In the genomic region with DNA sequence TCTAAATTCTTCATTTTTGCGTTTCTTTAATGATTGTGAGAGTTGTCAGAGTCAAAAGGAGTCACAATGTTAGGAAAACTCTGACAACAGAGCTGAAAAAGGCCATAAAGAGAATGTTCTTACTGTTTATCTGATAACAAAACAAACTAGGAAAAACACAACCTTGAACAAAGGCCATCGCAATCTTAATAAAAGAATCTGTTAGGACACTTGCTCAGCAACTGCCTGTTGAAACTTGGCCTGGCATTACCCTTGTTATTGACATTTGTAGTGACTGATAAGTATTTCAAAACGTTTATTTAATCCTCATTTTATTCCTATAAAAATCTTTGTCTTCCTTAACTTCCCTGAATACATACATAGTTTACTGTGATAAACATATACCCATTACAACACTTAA, we compare ENCODE assay signal across 1 cellular context.
TF ChIP-seq lines count a peak whose summit lies in the region.

No MANE protein-coding gene starts in this region.

TF ChIP-seq in HepG2, 621 proteins besides CTCF, POLR2A, EP300 and RAD21 (continued from another document and continues in another):
- TF ChIP-seq, protein P1, sequence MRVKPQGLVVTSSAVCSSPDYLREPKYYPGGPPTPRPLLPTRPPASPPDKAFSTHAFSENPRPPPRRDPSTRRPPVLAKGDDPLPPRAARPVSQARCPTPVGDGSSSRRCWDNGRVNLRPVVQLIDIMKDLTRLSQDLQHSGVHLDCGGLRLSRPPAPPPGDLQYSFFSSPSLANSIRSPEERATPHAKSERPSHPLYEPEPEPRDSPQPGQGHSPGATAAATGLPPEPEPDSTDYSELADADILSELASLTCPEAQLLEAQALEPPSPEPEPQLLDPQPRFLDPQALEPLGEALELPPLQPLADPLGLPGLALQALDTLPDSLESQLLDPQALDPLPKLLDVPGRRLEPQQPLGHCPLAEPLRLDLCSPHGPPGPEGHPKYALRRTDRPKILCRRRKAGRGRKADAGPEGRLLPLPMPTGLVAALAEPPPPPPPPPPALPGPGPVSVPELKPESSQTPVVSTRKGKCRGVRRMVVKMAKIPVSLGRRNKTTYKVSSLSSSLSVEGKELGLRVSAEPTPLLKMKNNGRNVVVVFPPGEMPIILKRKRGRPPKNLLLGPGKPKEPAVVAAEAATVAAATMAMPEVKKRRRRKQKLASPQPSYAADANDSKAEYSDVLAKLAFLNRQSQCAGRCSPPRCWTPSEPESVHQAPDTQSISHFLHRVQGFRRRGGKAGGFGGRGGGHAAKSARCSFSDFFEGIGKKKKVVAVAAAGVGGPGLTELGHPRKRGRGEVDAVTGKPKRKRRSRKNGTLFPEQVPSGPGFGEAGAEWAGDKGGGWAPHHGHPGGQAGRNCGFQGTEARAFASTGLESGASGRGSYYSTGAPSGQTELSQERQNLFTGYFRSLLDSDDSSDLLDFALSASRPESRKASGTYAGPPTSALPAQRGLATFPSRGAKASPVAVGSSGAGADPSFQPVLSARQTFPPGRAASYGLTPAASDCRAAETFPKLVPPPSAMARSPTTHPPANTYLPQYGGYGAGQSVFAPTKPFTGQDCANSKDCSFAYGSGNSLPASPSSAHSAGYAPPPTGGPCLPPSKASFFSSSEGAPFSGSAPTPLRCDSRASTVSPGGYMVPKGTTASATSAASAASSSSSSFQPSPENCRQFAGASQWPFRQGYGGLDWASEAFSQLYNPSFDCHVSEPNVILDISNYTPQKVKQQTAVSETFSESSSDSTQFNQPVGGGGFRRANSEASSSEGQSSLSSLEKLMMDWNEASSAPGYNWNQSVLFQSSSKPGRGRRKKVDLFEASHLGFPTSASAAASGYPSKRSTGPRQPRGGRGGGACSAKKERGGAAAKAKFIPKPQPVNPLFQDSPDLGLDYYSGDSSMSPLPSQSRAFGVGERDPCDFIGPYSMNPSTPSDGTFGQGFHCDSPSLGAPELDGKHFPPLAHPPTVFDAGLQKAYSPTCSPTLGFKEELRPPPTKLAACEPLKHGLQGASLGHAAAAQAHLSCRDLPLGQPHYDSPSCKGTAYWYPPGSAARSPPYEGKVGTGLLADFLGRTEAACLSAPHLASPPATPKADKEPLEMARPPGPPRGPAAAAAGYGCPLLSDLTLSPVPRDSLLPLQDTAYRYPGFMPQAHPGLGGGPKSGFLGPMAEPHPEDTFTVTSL (CRISPR knock-in tag; IDR thresholded peaks at IDR 0.05; ENCODE audit: borderline replicate concordance): no peak
- TF ChIP-seq, protein P2, sequence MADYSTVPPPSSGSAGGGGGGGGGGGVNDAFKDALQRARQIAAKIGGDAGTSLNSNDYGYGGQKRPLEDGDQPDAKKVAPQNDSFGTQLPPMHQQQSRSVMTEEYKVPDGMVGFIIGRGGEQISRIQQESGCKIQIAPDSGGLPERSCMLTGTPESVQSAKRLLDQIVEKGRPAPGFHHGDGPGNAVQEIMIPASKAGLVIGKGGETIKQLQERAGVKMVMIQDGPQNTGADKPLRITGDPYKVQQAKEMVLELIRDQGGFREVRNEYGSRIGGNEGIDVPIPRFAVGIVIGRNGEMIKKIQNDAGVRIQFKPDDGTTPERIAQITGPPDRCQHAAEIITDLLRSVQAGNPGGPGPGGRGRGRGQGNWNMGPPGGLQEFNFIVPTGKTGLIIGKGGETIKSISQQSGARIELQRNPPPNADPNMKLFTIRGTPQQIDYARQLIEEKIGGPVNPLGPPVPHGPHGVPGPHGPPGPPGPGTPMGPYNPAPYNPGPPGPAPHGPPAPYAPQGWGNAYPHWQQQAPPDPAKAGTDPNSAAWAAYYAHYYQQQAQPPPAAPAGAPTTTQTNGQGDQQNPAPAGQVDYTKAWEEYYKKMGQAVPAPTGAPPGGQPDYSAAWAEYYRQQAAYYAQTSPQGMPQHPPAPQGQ (CRISPR knock-in tag; IDR thresholded peaks at IDR 0.05; ENCODE audit: borderline replicate concordance): no peak
- TF ChIP-seq, protein P3, sequence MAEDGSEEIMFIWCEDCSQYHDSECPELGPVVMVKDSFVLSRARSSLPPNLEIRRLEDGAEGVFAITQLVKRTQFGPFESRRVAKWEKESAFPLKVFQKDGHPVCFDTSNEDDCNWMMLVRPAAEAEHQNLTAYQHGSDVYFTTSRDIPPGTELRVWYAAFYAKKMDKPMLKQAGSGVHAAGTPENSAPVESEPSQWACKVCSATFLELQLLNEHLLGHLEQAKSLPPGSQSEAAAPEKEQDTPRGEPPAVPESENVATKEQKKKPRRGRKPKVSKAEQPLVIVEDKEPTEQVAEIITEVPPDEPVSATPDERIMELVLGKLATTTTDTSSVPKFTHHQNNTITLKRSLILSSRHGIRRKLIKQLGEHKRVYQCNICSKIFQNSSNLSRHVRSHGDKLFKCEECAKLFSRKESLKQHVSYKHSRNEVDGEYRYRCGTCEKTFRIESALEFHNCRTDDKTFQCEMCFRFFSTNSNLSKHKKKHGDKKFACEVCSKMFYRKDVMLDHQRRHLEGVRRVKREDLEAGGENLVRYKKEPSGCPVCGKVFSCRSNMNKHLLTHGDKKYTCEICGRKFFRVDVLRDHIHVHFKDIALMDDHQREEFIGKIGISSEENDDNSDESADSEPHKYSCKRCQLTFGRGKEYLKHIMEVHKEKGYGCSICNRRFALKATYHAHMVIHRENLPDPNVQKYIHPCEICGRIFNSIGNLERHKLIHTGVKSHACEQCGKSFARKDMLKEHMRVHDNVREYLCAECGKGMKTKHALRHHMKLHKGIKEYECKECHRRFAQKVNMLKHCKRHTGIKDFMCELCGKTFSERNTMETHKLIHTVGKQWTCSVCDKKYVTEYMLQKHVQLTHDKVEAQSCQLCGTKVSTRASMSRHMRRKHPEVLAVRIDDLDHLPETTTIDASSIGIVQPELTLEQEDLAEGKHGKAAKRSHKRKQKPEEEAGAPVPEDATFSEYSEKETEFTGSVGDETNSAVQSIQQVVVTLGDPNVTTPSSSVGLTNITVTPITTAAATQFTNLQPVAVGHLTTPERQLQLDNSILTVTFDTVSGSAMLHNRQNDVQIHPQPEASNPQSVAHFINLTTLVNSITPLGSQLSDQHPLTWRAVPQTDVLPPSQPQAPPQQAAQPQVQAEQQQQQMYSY (CRISPR knock-in tag; IDR thresholded peaks at IDR 0.05): no peak
- TF ChIP-seq, protein P4, sequence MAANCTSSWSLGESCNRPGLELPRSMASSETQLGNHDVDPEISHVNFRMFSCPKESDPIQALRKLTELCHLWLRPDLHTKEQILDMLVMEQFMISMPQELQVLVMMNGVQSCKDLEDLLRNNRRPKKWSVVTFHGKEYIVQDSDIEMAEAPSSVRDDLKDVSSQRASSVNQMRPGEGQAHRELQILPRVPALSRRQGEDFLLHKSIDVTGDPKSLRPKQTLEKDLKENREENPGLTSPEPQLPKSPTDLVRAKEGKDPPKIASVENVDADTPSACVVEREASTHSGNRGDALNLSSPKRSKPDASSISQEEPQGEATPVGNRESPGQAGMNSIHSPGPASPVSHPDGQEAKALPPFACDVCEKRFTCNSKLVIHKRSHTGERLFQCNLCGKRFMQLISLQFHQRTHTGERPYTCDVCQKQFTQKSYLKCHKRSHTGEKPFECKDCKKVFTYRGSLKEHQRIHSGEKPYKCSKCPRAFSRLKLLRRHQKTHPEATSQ (CRISPR knock-in tag; IDR thresholded peaks at IDR 0.05; ENCODE audit: borderline replicate concordance): no peak
- 0 out of 2 replicates have a peak, but pooled peaks have one; percentile 19 for TF ChIP-seq ELF3 (CRISPR knock-in tag; IDR thresholded peaks at IDR 0.05)
- no peak for TF ChIP-seq JUNB (CRISPR knock-in tag; IDR thresholded peaks at IDR 0.05; ENCODE audit: borderline replicate concordance)
- no peak for TF ChIP-seq NFKB2 (CRISPR knock-in tag; IDR thresholded peaks at IDR 0.05; ENCODE audit: borderline replicate concordance)
- no peak for TF ChIP-seq ZBTB20 (CRISPR knock-in tag; IDR thresholded peaks at IDR 0.05; ENCODE audit: borderline replicate concordance, low read depth)
- no peak for TF ChIP-seq ATRX (CRISPR knock-in tag; IDR thresholded peaks at IDR 0.05; ENCODE audit: borderline replicate concordance)
- no peak for TF ChIP-seq TCF7 (IDR thresholded peaks at IDR 0.05; ENCODE audit: low read depth)
- no peak for TF ChIP-seq EED (CRISPR knock-in tag; IDR thresholded peaks at IDR 0.05)
- no peak for TF ChIP-seq ZNF629 (CRISPR knock-in tag; conservative IDR thresholded peaks at IDR 0.05)
- TF ChIP-seq ZNF720 (CRISPR knock-in tag; IDR thresholded peaks at IDR 0.05): no peak
- TF ChIP-seq ZMAT3 (CRISPR knock-in tag; conservative IDR thresholded peaks at IDR 0.05): no peak
- peak; percentile 66; the same call in 1 of the 2 replicates for TF ChIP-seq RXRB (CRISPR knock-in tag; IDR thresholded peaks at IDR 0.05; ENCODE audit: borderline replicate concordance)
- no peak for TF ChIP-seq SMARCE1 (IDR thresholded peaks at IDR 0.05; ENCODE audit: borderline replicate concordance)
- no peak for TF ChIP-seq SOX6 (IDR thresholded peaks at IDR 0.05)
- peak; percentile 86 for TF ChIP-seq SOX6 (CRISPR knock-in tag; IDR thresholded peaks at IDR 0.05)
- TF ChIP-seq, protein P5, sequence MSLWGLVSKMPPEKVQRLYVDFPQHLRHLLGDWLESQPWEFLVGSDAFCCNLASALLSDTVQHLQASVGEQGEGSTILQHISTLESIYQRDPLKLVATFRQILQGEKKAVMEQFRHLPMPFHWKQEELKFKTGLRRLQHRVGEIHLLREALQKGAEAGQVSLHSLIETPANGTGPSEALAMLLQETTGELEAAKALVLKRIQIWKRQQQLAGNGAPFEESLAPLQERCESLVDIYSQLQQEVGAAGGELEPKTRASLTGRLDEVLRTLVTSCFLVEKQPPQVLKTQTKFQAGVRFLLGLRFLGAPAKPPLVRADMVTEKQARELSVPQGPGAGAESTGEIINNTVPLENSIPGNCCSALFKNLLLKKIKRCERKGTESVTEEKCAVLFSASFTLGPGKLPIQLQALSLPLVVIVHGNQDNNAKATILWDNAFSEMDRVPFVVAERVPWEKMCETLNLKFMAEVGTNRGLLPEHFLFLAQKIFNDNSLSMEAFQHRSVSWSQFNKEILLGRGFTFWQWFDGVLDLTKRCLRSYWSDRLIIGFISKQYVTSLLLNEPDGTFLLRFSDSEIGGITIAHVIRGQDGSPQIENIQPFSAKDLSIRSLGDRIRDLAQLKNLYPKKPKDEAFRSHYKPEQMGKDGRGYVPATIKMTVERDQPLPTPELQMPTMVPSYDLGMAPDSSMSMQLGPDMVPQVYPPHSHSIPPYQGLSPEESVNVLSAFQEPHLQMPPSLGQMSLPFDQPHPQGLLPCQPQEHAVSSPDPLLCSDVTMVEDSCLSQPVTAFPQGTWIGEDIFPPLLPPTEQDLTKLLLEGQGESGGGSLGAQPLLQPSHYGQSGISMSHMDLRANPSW (CRISPR knock-in tag; IDR thresholded peaks at IDR 0.05; ENCODE audit: borderline replicate concordance): no peak
- TF ChIP-seq ZNF446 (CRISPR knock-in tag; IDR thresholded peaks at IDR 0.05): no peak
- TF ChIP-seq, protein P6, sequence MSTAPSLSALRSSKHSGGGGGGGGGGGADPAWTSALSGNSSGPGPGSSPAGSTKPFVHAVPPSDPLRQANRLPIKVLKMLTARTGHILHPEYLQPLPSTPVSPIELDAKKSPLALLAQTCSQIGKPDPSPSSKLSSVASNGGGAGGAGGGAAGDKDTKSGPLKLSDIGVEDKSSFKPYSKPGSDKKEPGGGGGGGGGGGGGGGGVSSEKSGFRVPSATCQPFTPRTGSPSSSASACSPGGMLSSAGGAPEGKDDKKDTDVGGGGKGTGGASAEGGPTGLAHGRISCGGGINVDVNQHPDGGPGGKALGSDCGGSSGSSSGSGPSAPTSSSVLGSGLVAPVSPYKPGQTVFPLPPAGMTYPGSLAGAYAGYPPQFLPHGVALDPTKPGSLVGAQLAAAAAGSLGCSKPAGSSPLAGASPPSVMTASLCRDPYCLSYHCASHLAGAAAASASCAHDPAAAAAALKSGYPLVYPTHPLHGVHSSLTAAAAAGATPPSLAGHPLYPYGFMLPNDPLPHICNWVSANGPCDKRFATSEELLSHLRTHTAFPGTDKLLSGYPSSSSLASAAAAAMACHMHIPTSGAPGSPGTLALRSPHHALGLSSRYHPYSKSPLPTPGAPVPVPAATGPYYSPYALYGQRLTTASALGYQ (CRISPR knock-in tag; IDR thresholded peaks at IDR 0.05): no peak
- TF ChIP-seq BCL6 (CRISPR knock-in tag; IDR thresholded peaks at IDR 0.05): peak; percentile 16; the same call in 1 of the 2 replicates
- TF ChIP-seq CEBPG (CRISPR knock-in tag; IDR thresholded peaks at IDR 0.05): peak; percentile 28; the same call in 1 of the 2 replicates
- TF ChIP-seq FOXP1 (IDR thresholded peaks at IDR 0.05): no peak
- TF ChIP-seq FOXP1 (CRISPR knock-in tag; IDR thresholded peaks at IDR 0.05): peak; percentile 69
- TF ChIP-seq, protein P7, sequence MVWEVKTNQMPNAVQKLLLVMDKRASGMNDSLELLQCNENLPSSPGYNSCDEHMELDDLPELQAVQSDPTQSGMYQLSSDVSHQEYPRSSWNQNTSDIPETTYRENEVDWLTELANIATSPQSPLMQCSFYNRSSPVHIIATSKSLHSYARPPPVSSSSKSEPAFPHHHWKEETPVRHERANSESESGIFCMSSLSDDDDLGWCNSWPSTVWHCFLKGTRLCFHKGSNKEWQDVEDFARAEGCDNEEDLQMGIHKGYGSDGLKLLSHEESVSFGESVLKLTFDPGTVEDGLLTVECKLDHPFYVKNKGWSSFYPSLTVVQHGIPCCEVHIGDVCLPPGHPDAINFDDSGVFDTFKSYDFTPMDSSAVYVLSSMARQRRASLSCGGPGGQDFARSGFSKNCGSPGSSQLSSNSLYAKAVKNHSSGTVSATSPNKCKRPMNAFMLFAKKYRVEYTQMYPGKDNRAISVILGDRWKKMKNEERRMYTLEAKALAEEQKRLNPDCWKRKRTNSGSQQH (CRISPR knock-in tag; IDR thresholded peaks at IDR 0.05; ENCODE audit: low read depth): no peak
- TF ChIP-seq HNF4A (CRISPR knock-in tag; IDR thresholded peaks at IDR 0.05): peak; percentile 58
- TF ChIP-seq, protein P8, sequence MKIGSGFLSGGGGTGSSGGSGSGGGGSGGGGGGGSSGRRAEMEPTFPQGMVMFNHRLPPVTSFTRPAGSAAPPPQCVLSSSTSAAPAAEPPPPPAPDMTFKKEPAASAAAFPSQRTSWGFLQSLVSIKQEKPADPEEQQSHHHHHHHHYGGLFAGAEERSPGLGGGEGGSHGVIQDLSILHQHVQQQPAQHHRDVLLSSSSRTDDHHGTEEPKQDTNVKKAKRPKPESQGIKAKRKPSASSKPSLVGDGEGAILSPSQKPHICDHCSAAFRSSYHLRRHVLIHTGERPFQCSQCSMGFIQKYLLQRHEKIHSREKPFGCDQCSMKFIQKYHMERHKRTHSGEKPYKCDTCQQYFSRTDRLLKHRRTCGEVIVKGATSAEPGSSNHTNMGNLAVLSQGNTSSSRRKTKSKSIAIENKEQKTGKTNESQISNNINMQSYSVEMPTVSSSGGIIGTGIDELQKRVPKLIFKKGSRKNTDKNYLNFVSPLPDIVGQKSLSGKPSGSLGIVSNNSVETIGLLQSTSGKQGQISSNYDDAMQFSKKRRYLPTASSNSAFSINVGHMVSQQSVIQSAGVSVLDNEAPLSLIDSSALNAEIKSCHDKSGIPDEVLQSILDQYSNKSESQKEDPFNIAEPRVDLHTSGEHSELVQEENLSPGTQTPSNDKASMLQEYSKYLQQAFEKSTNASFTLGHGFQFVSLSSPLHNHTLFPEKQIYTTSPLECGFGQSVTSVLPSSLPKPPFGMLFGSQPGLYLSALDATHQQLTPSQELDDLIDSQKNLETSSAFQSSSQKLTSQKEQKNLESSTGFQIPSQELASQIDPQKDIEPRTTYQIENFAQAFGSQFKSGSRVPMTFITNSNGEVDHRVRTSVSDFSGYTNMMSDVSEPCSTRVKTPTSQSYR (CRISPR knock-in tag; IDR thresholded peaks at IDR 0.05; ENCODE audit: borderline replicate concordance): no peak
- peak; percentile 68; the same call in 1 of the 2 replicates for TF ChIP-seq SOX5 (CRISPR knock-in tag; IDR thresholded peaks at IDR 0.05; ENCODE audit: borderline replicate concordance)
- TF ChIP-seq U2AF1 (optimal IDR thresholded peaks at IDR 0.05; ENCODE audit: low read depth, low read length): no peak
